In genomic region chr3:51940648-51941421, GRCh38 we compare ENCODE assay signal across 8 cellular contexts. TPM values are rescaled to one million over a fixed set of nuclear protein-coding genes. Genes with fewer than 3 reads are reported as not detected.
DNase-seq lines count a peak whose midpoint lies in the region; ATAC-seq, FAIRE-seq and TF ChIP-seq lines count a peak whose summit lies in the region.

No MANE protein-coding gene starts in this region.

- no peaks in the 10 kb centered on the region for H3K27me3 Mint-ChIP-seq in CD8-positive, alpha-beta memory T cell
- peaks cover 3% of the 10 kb centered on the region for H3K27me3 Mint-ChIP-seq in endothelial cell (ENCODE audit: unreplicated experiment)

- H3K9me2 ChIP-seq in PC-9 (ENCODE audit: insufficient read depth), result no peaks in the 10 kb centered on the region

- peaks cover 30% of the 10 kb centered on the region for H3K4me1 ChIP-seq in CD8-positive, alpha-beta memory T cell (ENCODE audit: insufficient read depth, low read length)
- H3K4me1 ChIP-seq in PC-9 (replicated peaks; ENCODE audit: insufficient read depth) (peaks cover 16% of the 10 kb centered on the region; the same call in 1 of the 2 replicates), pancreas (peaks cover 0 to 18% (median 5%) of the 10 kb centered on the region in 3 donors)

- no peak for FAIRE-seq in pancreas (lab: Jason Lieb, UNC)

- TF ChIP-seq CTCF in PC-9 (conservative IDR thresholded peaks at IDR 0.05) (no peak), endothelial cell (IDR thresholded peaks at IDR 0.05; ENCODE audit: unreplicated experiment) (no peak), pancreas (IDR thresholded peaks at IDR 0.05) (no peak)

- H3K79me2 ChIP-seq in PC-9 (ENCODE audit: low read depth), result peaks cover 26% of the 10 kb centered on the region

- POLR2A ChIA-PET in CD8-positive, alpha-beta memory T cell (lab: Charles Lee), result interaction anchor here (0.6 kb wide), 1 partner anchor 34 kb away, joined by 3 read pairs; the partner anchor contains the start of gene ABHD14A
- POLR2A ChIA-PET in PC-9 (lab: Charles Lee; ENCODE audit: unreplicated experiment), result interaction anchor here (0.7 to 1.1 kb wide), 2 partner anchors 42 to 170 kb away, joined by 3 read pairs; no protein-coding TSS in a partner anchor

- CTCF ChIA-PET in CD8-positive, alpha-beta memory T cell (lab: Charles Lee), result interaction anchor here (0.7 to 6.2 kb wide), 11 partner anchors 8 to 391 kb away, joined by 3 to 65 read pairs (median 7); partner anchors contain the start of genes ABHD14A, ABHD14B, GPR62 and RPL29
- CTCF ChIA-PET in PC-9 (lab: Charles Lee), result interaction anchor here (0.8 to 1.1 kb wide), 2 partner anchors 61 to 113 kb away, joined by 3 to 4 read pairs; no protein-coding TSS in a partner anchor

- peak overlapping the region; percentile 89 for H3K4me3 ChIP-seq in CD8-positive, alpha-beta memory T cell (ENCODE audit: low read length)
- H3K4me3 ChIP-seq in PC-9, result peak overlapping the region; percentile 85
- H3K4me3 ChIP-seq in pancreas, result peak overlapping the region; percentile 52 to 94 (median 64)

- peak overlapping the region; percentile 70 for H3K27ac ChIP-seq in CD8-positive, alpha-beta memory T cell (ENCODE audit: low read depth, low read length)
- H3K27ac ChIP-seq in PC-9 (no peak overlapping the region), pancreas (no peak overlapping the region)

- H3K4me2 ChIP-seq in PC-9, result peak overlapping the region; percentile 98

- 38 to 40% methylated on average over 11 of the region's 11 CpGs for whole genome bisulfite sequencing in pancreas, 2 donors

- no peaks in the 10 kb centered on the region for H3K27me3 ChIP-seq in CD8-positive, alpha-beta memory T cell (ENCODE audit: insufficient read depth, low read length, poor library complexity, severe bottlenecking)
- H3K27me3 ChIP-seq in PC-9 (ENCODE audit: insufficient read depth, low read depth) (no peaks in the 10 kb centered on the region), pancreas (no peaks in the 10 kb centered on the region)

- intact Hi-C loops in PC-9 (cut with micrococcal nuclease; ENCODE audit: unreplicated experiment) (loop anchor here (1.0 to 5.0 kb wide), 3 partner anchors 187 to 396 kb away; partner anchors contain the start of gene TWF2), pancreas (cut with DNase I) (loop anchor here in 1 of 3 donors (10.0 kb wide), 1 partner anchor 184 kb away; no protein-coding TSS in a partner anchor)

- H3K4me1 Mint-ChIP-seq in CD8-positive, alpha-beta memory T cell, result peaks cover 23 to 50% (median 34%) of the 10 kb centered on the region in 3 donors
- H3K4me1 Mint-ChIP-seq in endothelial cell (ENCODE audit: unreplicated experiment), result peaks cover 20% of the 10 kb centered on the region

- H3K4me3 Mint-ChIP-seq in CD8-positive, alpha-beta memory T cell, result peak overlapping the region; percentile 81 to 95 (median 89)
- H3K4me3 Mint-ChIP-seq in endothelial cell (ENCODE audit: unreplicated experiment), result peak overlapping the region; percentile 90

- peak overlapping the region; percentile 77; the same call in 1 of the 2 replicates for H2AFZ ChIP-seq in PC-9

- ATAC-seq in pancreas (no peak), HG03354 (IDR thresholded peaks at IDR 0.05; ENCODE audit: poor library complexity, severe bottlenecking, unreplicated experiment) (no peak)

- peak overlapping the region; percentile 51 to 95 (median 76) for H3K27ac Mint-ChIP-seq in CD8-positive, alpha-beta memory T cell
- H3K27ac Mint-ChIP-seq in endothelial cell (ENCODE audit: unreplicated experiment), result peak overlapping the region; percentile 34

- TSS peak; percentile 43 for BruUV-seq in PC-9 (replicated peaks; lab: Mats Ljungman, UMichigan)

- DNase-seq in CD8-positive, alpha-beta memory T cell, result no peak
- DNase-seq in PC-9 (no peak), endothelial cell (ENCODE audit: low spot score) (no peak), pancreas (no peak), NCI-H2196 (lab: John Stamatoyannopoulos, UW; ENCODE audit: unreplicated experiment) (no peak), NCI-H526 treated with DMSO at 0.1 percent for 48 hours (lab: John Stamatoyannopoulos, UW) (no peak), GDM1 (lab: John Stamatoyannopoulos, UW) (no peak)

- peaks cover 5% of the 10 kb centered on the region; the same call in 1 of the 2 replicates for H4K20me1 ChIP-seq in PC-9 (ENCODE audit: insufficient read depth)

- H3K36me3 Mint-ChIP-seq in CD8-positive, alpha-beta memory T cell, result peaks cover 0 to 42% (median 5%) of the 10 kb centered on the region in 3 donors
- peaks cover 29% of the 10 kb centered on the region for H3K36me3 Mint-ChIP-seq in endothelial cell (ENCODE audit: low read depth, unreplicated experiment)

- H3F3A ChIP-seq in PC-9 (ENCODE audit: insufficient read depth, low read depth), result no peaks in the 10 kb centered on the region; the same call in 1 of the 2 replicates

- H3K36me3 ChIP-seq in CD8-positive, alpha-beta memory T cell (ENCODE audit: insufficient read depth, low read length), result peaks cover 26% of the 10 kb centered on the region
- H3K36me3 ChIP-seq in PC-9 (ENCODE audit: low read depth), result no peaks in the 10 kb centered on the region; the same call in 1 of the 2 replicates
- H3K36me3 ChIP-seq in pancreas, result peaks cover 0 to 14% (median 5%) of the 10 kb centered on the region in 3 donors

- no peaks in the 10 kb centered on the region for H3K9me3 Mint-ChIP-seq in CD8-positive, alpha-beta memory T cell
- H3K9me3 Mint-ChIP-seq in endothelial cell (ENCODE audit: unreplicated experiment), result no peaks in the 10 kb centered on the region

- no peaks in the 10 kb centered on the region for H3K9me3 ChIP-seq in CD8-positive, alpha-beta memory T cell (ENCODE audit: low read length)
- H3K9me3 ChIP-seq in PC-9 (ENCODE audit: insufficient read depth, low read depth) (no peaks in the 10 kb centered on the region), pancreas (no peaks in the 10 kb centered on the region)

RNA-seq across cellular contexts. Expression of gene RRP9, which starts 0.9 kb away (rescaled TPM):
- 10 to 100 TPM; 82.7 to 87.0 TPM for total RNA-seq in CD8-positive, alpha-beta memory T cell
- 25.3 TPM for polyA plus RNA-seq in CD8-positive, alpha-beta memory T cell
- total RNA-seq in PC-9 (2021) (23.4 and 23.9 TPM in 2 replicates), endothelial cell (ENCODE audit: unreplicated experiment) (20.6 TPM), pancreas (1 to 10 TPM; 3.8 to 9.0 (median 7.0) TPM)
- polyA plus RNA-seq in pancreas, result 10 to 100 TPM; 13.7 to 13.8 TPM

RNA-seq across cellular contexts. Expression of gene PARP3, which starts 1.3 kb away (rescaled TPM):
- 10 to 100 TPM in 1 of 2 experiments, 1 to 10 TPM in 1; 9.5 to 11.5 TPM for total RNA-seq in CD8-positive, alpha-beta memory T cell
- polyA plus RNA-seq in CD8-positive, alpha-beta memory T cell, result 5.9 TPM
- total RNA-seq in PC-9 (2021), result 24.4 and 33.8 TPM in 2 replicates
- 4.6 TPM for total RNA-seq in endothelial cell (ENCODE audit: unreplicated experiment)
- 1 to 10 TPM; 2.1 to 5.9 (median 4.2) TPM for total RNA-seq in pancreas
- polyA plus RNA-seq in pancreas, result 1 to 10 TPM; 7.9 to 8.3 TPM

RNA-seq across cellular contexts. Expression of gene GPR62, which starts 14.3 kb away (rescaled TPM):
- not detected for total RNA-seq in CD8-positive, alpha-beta memory T cell
- polyA plus RNA-seq in CD8-positive, alpha-beta memory T cell, result not detected
- total RNA-seq in PC-9 (2021), result not detected in 2 replicates
- not detected for total RNA-seq in endothelial cell (ENCODE audit: unreplicated experiment)
- under 1 TPM in 5 of 6 donors, not detected in 1; 0.08 to 0.09 (median 0.09) TPM for total RNA-seq in pancreas
- under 1 TPM in 1 of 2 donors, not detected in 1; 0.26 TPM for polyA plus RNA-seq in pancreas

RNA-seq across cellular contexts. Expression of gene PCBP4, which starts 26.4 kb away (rescaled TPM):
- total RNA-seq in CD8-positive, alpha-beta memory T cell, result 10 to 100 TPM in 1 of 2 experiments, 1 to 10 TPM in 1; 9.7 to 12.5 TPM
- polyA plus RNA-seq in CD8-positive, alpha-beta memory T cell, result 12.5 TPM
- 14.7 and 17.9 TPM in 2 replicates for total RNA-seq in PC-9 (2021)
- total RNA-seq in endothelial cell (ENCODE audit: unreplicated experiment), result 60.6 TPM
- 10 to 100 TPM; 10.7 to 19.8 (median 14.5) TPM for total RNA-seq in pancreas
- 10 to 100 TPM; 43.3 to 55.2 TPM for polyA plus RNA-seq in pancreas

RNA-seq across cellular contexts. Expression of gene ABHD14B, which starts 33.0 kb away (rescaled TPM):
- 10 to 100 TPM; 56.1 to 56.7 TPM for total RNA-seq in CD8-positive, alpha-beta memory T cell
- 97.2 TPM for polyA plus RNA-seq in CD8-positive, alpha-beta memory T cell
- 63.2 and 64.4 TPM in 2 replicates for total RNA-seq in PC-9 (2021)
- total RNA-seq in endothelial cell (ENCODE audit: unreplicated experiment), result 7.1 TPM
- 10 to 100 TPM; 26.6 to 37.9 (median 31.8) TPM for total RNA-seq in pancreas
- polyA plus RNA-seq in pancreas, result 10 to 100 TPM; 42.7 to 50.1 TPM
